In the genomic region with DNA sequence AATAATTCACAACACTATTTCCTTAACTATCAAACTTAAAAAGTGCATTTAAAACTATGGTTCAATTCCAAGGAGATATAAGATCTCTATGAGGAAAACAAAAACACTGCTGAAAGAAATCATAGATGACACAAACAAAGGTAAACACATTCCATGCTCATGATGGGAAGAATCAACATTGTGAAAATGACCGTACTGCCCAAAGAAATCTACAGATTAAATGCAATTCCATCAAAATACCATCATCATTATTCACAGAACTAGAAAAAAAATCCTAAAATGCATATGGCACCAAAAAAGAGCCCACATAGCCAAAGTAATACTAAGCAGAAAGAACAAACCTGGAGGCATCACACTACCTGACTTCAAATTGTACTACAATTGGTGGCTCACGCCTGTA, we compare ENCODE assay signal across 22 cellular contexts.
A peak's percentile ranks its signal among the peaks of the same experiment; 100 is the strongest.
DNase-seq lines count a peak whose midpoint lies in the region; ATAC-seq, FAIRE-seq and TF ChIP-seq lines count a peak whose summit lies in the region.
"Had no signal": no experiment of that assay in that cellular context is flagged by ENCODE, and none has a peak within 500 bp of the region (broad histone marks: within the 10 kb centered on the region; RNA-seq: fewer than 3 reads in every experiment).

No MANE protein-coding gene starts in this region.

- no peaks in the 10 kb centered on the region for H3K9me3 Mint-ChIP-seq in HFFc6
- no peaks in the 10 kb centered on the region for H3K9me3 Mint-ChIP-seq in stimulated activated naive CD8-positive, alpha-beta T cell treated with anti-CD3 and anti-CD28 coated beads, Interleukin-15, amount 100 ng/mL, for 72 hours
- H3K9me3 Mint-ChIP-seq: GM23338 had no signal

- H3K36me3 ChIP-seq in PC-3 (ENCODE audit: low read depth, low read length) = no peaks in the 10 kb centered on the region
- no peaks in the 10 kb centered on the region for H3K36me3 ChIP-seq in bronchial epithelial cell (ENCODE audit: control insufficient read depth, insufficient read depth, low read length)
- peaks cover 0 to 3% of the 10 kb centered on the region in 2 experiments for H3K36me3 ChIP-seq in trophoblast cell (ENCODE audit: control insufficient read depth in 1 of 2, insufficient read depth in 2 of 2, low read length in 2 of 2)
- H3K36me3 ChIP-seq: BE2C had no signal

- no peak overlapping the region for H4K91ac ChIP-seq in trophoblast cell (ENCODE audit: low read depth, low read length)

- H3K4me1 Mint-ChIP-seq in HFFc6 (ENCODE audit: low read depth) = peaks cover 22% of the 10 kb centered on the region
- peaks cover 6% of the 10 kb centered on the region for H3K4me1 Mint-ChIP-seq in stimulated activated naive CD8-positive, alpha-beta T cell treated with anti-CD3 and anti-CD28 coated beads, Interleukin-15, amount 100 ng/mL, for 72 hours

- H2BK5ac ChIP-seq in trophoblast cell (ENCODE audit: low read depth, low read length, poor library complexity) = no peak overlapping the region

- no peak overlapping the region for H2AK5ac ChIP-seq in trophoblast cell (ENCODE audit: low read length)

- no peaks in the 10 kb centered on the region for H3K9me2 ChIP-seq in PC-3 (replicated peaks; ENCODE audit: low read length)

- H4K8ac ChIP-seq in trophoblast cell (ENCODE audit: low read depth, low read length) = no peak overlapping the region

- FAIRE-seq in bronchial epithelial cell (lab: Jason Lieb, UNC) = no peak
- FAIRE-seq: A204.1, GM12891 had no signal

- H3K4me3 ChIP-seq in PC-3 (ENCODE audit: low read length) (no peak overlapping the region), bronchial epithelial cell (ENCODE audit: low read depth, low read length) (no peak overlapping the region), trophoblast cell (ENCODE audit: low read depth, low read length) (no peak overlapping the region)
- H3K4me3 ChIP-seq: GM23338 had no signal

- no peak overlapping the region for H4K12ac ChIP-seq in trophoblast cell (ENCODE audit: low read depth, low read length)

- H3K36me3 Mint-ChIP-seq in HFFc6 (ENCODE audit: low read depth) = no peaks in the 10 kb centered on the region

- H3K79me2 ChIP-seq in PC-3 (ENCODE audit: low read length) (no peaks in the 10 kb centered on the region), trophoblast cell (ENCODE audit: control insufficient read depth, insufficient read depth, low read length, poor library complexity) (no peaks in the 10 kb centered on the region)

- ATAC-seq in PC-3 = peak; percentile 69
- no peak for ATAC-seq in stimulated activated naive CD8-positive, alpha-beta T cell treated with anti-CD3 and anti-CD28 coated beads, Interleukin-15, amount 100 ng/mL, for 72 hours
- ATAC-seq: GM23338, HCT116 had no signal

- POLR2A ChIA-PET in PC-3 (lab: Charles Lee; ENCODE audit: unreplicated experiment) = interaction anchor here (0.7 to 0.8 kb wide), 2 partner anchors 135 to 140 kb away, joined by 3 to 5 read pairs; no protein-coding TSS in a partner anchor

- peaks cover 3% of the 10 kb centered on the region for H3K79me1 ChIP-seq in trophoblast cell (ENCODE audit: low read length)

- no peaks in the 10 kb centered on the region for H3K9me3 ChIP-seq in PC-3 (ENCODE audit: low read length)
- H3K9me3 ChIP-seq in trophoblast cell (ENCODE audit: insufficient read depth, low read depth, low read length) = no peaks in the 10 kb centered on the region
- H3K9me3 ChIP-seq: BE2C had no signal

- H3K4me2 ChIP-seq in PC-3 (ENCODE audit: low read length) = peak overlapping the region; percentile 64
- no peak overlapping the region for H3K4me2 ChIP-seq in trophoblast cell (ENCODE audit: low read length)
- H3K4me2 ChIP-seq: GM23338 had no signal

- H3F3A ChIP-seq in PC-3 (ENCODE audit: low read length, unreplicated experiment) = peaks cover 14% of the 10 kb centered on the region

- no peaks in the 10 kb centered on the region for H3K27me3 ChIP-seq in PC-3 (ENCODE audit: low read length)
- H3K27me3 ChIP-seq in bronchial epithelial cell (ENCODE audit: control insufficient read depth, insufficient read depth, low read length) = no peaks in the 10 kb centered on the region
- H3K27me3 ChIP-seq in trophoblast cell (ENCODE audit: insufficient read depth, low read length) = no peaks in the 10 kb centered on the region
- H3K27me3 ChIP-seq: BE2C had no signal

- no peak overlapping the region for H2BK12ac ChIP-seq in trophoblast cell (ENCODE audit: low read length)

- DNase-seq in EH (ENCODE audit: low read depth) (peak; percentile 10), PC-3 (peak; percentile 92), bronchial epithelial cell (ENCODE audit: low read depth) (peak; percentile 84), trophoblast cell (peak; percentile 12 to 92), HFFc6 (no peak), NCI-H1694 (lab: John Stamatoyannopoulos, UW) (no peak)
- no peak for DNase-seq in stimulated activated naive CD8-positive, alpha-beta T cell treated with anti-CD3 and anti-CD28 coated beads, Interleukin-15, amount 100 ng/mL, for 72 hours
- DNase-seq: BE2C, DMS79, KG1, NCI-H1092 treated with DMSO at 0.1 percent for 48 hours, NCI-H146, NCI-H2029 treated with DMSO at 0.1 percent for 48 hours, NCI-H2171, NCI-H345, NCI-H524, NCI-H82, Right ventricle myocardium superior had no signal

- TF ChIP-seq CTCF in PC-3 (conservative IDR thresholded peaks at IDR 0.05; ENCODE audit: low read depth, low read length) (no peak), bronchial epithelial cell (IDR thresholded peaks at IDR 0.05; ENCODE audit: insufficient read depth, low read length, severe bottlenecking) (no peak), HFFc6 (IDR thresholded peaks at IDR 0.05) (no peak)

- H3K9ac ChIP-seq in PC-3 (ENCODE audit: low read length) (peak overlapping the region; percentile 53), trophoblast cell (ENCODE audit: low read length) (no peak overlapping the region)

- no peak overlapping the region for H2AFZ ChIP-seq in PC-3 (ENCODE audit: low read length)
- no peak overlapping the region for H2AFZ ChIP-seq in trophoblast cell (ENCODE audit: insufficient read depth, low read length, poor library complexity)
- H2AFZ ChIP-seq: GM23338 had no signal

- peaks cover 7% of the 10 kb centered on the region; the same call in 1 of the 2 replicates for H3K27me3 Mint-ChIP-seq in HFFc6 (ENCODE audit: insufficient read depth)
- no peaks in the 10 kb centered on the region for H3K27me3 Mint-ChIP-seq in stimulated activated naive CD8-positive, alpha-beta T cell treated with anti-CD3 and anti-CD28 coated beads, Interleukin-15, amount 100 ng/mL, for 72 hours

- intact Hi-C loops in PC-3 (cut with micrococcal nuclease) = loop anchor here (1.0 to 2.0 kb wide), 6 partner anchors 39 to 297 kb away; partner anchors contain the start of gene EEPD1

- H3K4me1 ChIP-seq in PC-3 (ENCODE audit: insufficient read depth, low read length) (peaks cover 37% of the 10 kb centered on the region), trophoblast cell (ENCODE audit: control insufficient read depth in 1 of 2, insufficient read depth in 2 of 2, low read length in 2 of 2) (peaks cover 0 to 1% of the 10 kb centered on the region in 2 experiments)
- H3K4me1 ChIP-seq: BE2C had no signal

- BruUV-seq in PC-3 (replicated peaks; lab: Mats Ljungman, UMichigan) = no TSS peak

- H4K20me1 ChIP-seq in PC-3 (ENCODE audit: low read length) = no peaks in the 10 kb centered on the region

- H3K27ac ChIP-seq in PC-3 (ENCODE audit: low read length) (peak overlapping the region; percentile 87), trophoblast cell (ENCODE audit: low read depth, low read length) (no peak overlapping the region)

- WGBS in trophoblast cell (ENCODE audit: extremely low coverage, insufficient coverage, insufficient read length) = no CpG with 5 or more reads among the region's 2 CpGs

- H3K23ac ChIP-seq in trophoblast cell (ENCODE audit: low read length) = no peak overlapping the region

- CTCF ChIA-PET in PC-3 (lab: Charles Lee) = no interaction called here

- no peak overlapping the region for H3K14ac ChIP-seq in trophoblast cell (ENCODE audit: low read length)

- no peak overlapping the region for H3K4ac ChIP-seq in trophoblast cell (ENCODE audit: low read depth, low read length)

- no peak overlapping the region; the same call in 1 of the 2 replicates for H3K27ac Mint-ChIP-seq in HFFc6
- H3K27ac Mint-ChIP-seq in stimulated activated naive CD8-positive, alpha-beta T cell treated with anti-CD3 and anti-CD28 coated beads, Interleukin-15, amount 100 ng/mL, for 72 hours = no peak overlapping the region
- H3K27ac Mint-ChIP-seq: GM23338 had no signal

- H2BK120ac ChIP-seq in trophoblast cell (ENCODE audit: insufficient read depth, low read length, poor library complexity) = no peak overlapping the region

- no peak overlapping the region for H3K18ac ChIP-seq in trophoblast cell (ENCODE audit: low read length)

- H3K4me3 Mint-ChIP-seq in HFFc6 = no peak overlapping the region
- no peak overlapping the region for H3K4me3 Mint-ChIP-seq in stimulated activated naive CD8-positive, alpha-beta T cell treated with anti-CD3 and anti-CD28 coated beads, Interleukin-15, amount 100 ng/mL, for 72 hours
- H3K4me3 Mint-ChIP-seq: GM23338 had no signal

Comparison
In these comparisons a context has a peak if more than half of its experiments do, and no peak if none do; other contexts are left out.
1. DNase-seq: peak in EH (single experiment), PC-3 (single experiment), bronchial epithelial cell (single experiment) and trophoblast cell (2 of 2); none in HFFc6 (single experiment), NCI-H1694 (single experiment) and stimulated activated naive CD8-positive, alpha-beta T cell treated with anti-CD3 and anti-CD28 coated beads, Interleukin-15, amount 100 ng/mL, for 72 hours (0 of 2).